Comparison of ENCODE assay signal across 17 cellular contexts in genomic region chr10:1509003-1509402, GRCh38.
"Had no signal": no experiment of that assay in that cellular context is flagged by ENCODE, and none has a peak within 500 bp of the region (broad histone marks: within the 10 kb centered on the region; RNA-seq: fewer than 3 reads in every experiment).

No MANE protein-coding gene starts in this region.

- H3K36me3 ChIP-seq: lower lobe of right lung, right lobe of liver, stomach, thyroid gland had no signal

- ATAC-seq: left ventricle myocardium superior; lower lobe of right lung; naive thymus-derived CD8-positive, alpha-beta T cell; right lobe of liver; stimulated activated effector memory CD8-positive, alpha-beta T cell treated with anti-CD3 and anti-CD28 coated beads, Interleukin-12 subunit alpha, Interleukin-12 subunit beta, amount 100 ng/mL, for 72 hours had no signal

- H3K9me3 ChIP-seq: lower lobe of right lung, right lobe of liver, stomach, thyroid gland had no signal

- H3K27me3 ChIP-seq: right lobe of liver, thyroid gland had no signal

- H3K79me2 ChIP-seq: parathyroid adenoma had no signal

- H3K9ac ChIP-seq: parathyroid adenoma had no signal

- H3K27ac ChIP-seq: dorsolateral prefrontal cortex, lower lobe of right lung, parathyroid adenoma, right lobe of liver, stomach, thyroid gland had no signal

- H3K4me3 ChIP-seq: dorsolateral prefrontal cortex, lower lobe of right lung, right lobe of liver, stomach, thyroid gland had no signal

- H2AFZ ChIP-seq: parathyroid adenoma had no signal

- DNase-seq: dorsolateral prefrontal cortex; effector CD4-positive, alpha-beta T cell; head of caudate nucleus; left ventricle myocardium superior; lower lobe of right lung; naive thymus-derived CD8-positive, alpha-beta T cell; nephron progenitor cell; occipital lobe; right lobe of liver; small intestine; stimulated activated CD4-positive, alpha-beta T cell treated with anti-CD3 and anti-CD28 coated beads, Interleukin-2, amount 100 ng/mL, for 24 hours; stimulated activated CD4-positive, alpha-beta T cell treated with anti-CD3 and anti-CD28 coated beads, Interleukin-4, amount 100 ng/mL, for 24 hours; stimulated activated naive CD4-positive, alpha-beta T cell treated with Interleukin-2 at 50 U/mL for 16 hours; stomach; thyroid gland had no signal
